ENCODE assay signal across 26 cellular contexts in genomic region chr6:133855994-133856393, GRCh38. TPM values are rescaled to one million over a fixed set of nuclear protein-coding genes. Genes with fewer than 3 reads are reported as not detected.
"Had no signal": no experiment of that assay in that cellular context is flagged by ENCODE, and none has a peak within 500 bp of the region (broad histone marks: within the 10 kb centered on the region; RNA-seq: fewer than 3 reads in every experiment).

No MANE protein-coding gene starts in this region.

- H3K27ac ChIP-seq: coronary artery, esophagus squamous epithelium, gastrocnemius medialis, lower lobe of right lung, neural progenitor cell, upper lobe of right lung had no signal

- H2AFZ ChIP-seq: neural progenitor cell had no signal

- DNase-seq: activated CD4-positive, alpha-beta T cell treated with anti-CD3 and anti-CD28 coated beads for 4 hours; activated CD4-positive, alpha-beta T cell treated with anti-CD3 and anti-CD28 coated beads, Interleukin-2, amount 50 U/mL, for 48 hours; activated CD4-positive, CD25-positive, alpha-beta regulatory T cell; activated CD8-positive, alpha-beta memory T cell treated with anti-CD3 and anti-CD28 coated beads, Interleukin-2, amount 50 U/mL, for 48 hours; activated naive CD4-positive, alpha-beta T cell; activated T-cell treated with anti-CD3 and anti-CD28 coated beads, Interleukin-2, amount 50 U/mL, for 4 hours; cerebellar nuclear complex; endodermal cell; esophagus squamous epithelium; gastrocnemius medialis; hypothalamus; left colon; lower lobe of right lung; mesendoderm; mucosa of descending colon; stimulated activated CD4-positive, alpha-beta T cell treated with anti-CD3 and anti-CD28 coated beads, Interleukin-4, amount 100 ng/mL, for 24 hours; stimulated activated naive CD4-positive, alpha-beta T cell treated with Interleukin-2 at 50 U/mL for 16 hours; T-helper 17 cell; upper lobe of right lung had no signal

- H3K9ac ChIP-seq: neural progenitor cell had no signal

- ATAC-seq: activated T-cell treated with anti-CD3 and anti-CD28 coated beads, Interleukin-2, amount 50 U/mL, for 4 hours; gastrocnemius medialis; left colon; lower lobe of right lung; mucosa of descending colon; T-helper 17 cell; upper lobe of right lung had no signal

- H3K36me3 ChIP-seq: esophagus squamous epithelium, gastrocnemius medialis, lower lobe of right lung, neural progenitor cell, upper lobe of right lung had no signal

- FAIRE-seq: keratinocyte had no signal

- H3K9me3 ChIP-seq: gastrocnemius medialis, mucosa of descending colon, upper lobe of right lung had no signal

- H3K4me3 ChIP-seq: coronary artery, esophagus squamous epithelium, gastrocnemius medialis, lower lobe of right lung, mucosa of descending colon, upper lobe of right lung had no signal

- H3K4me1 ChIP-seq: gastrocnemius medialis, lower lobe of right lung, neural progenitor cell, upper lobe of right lung had no signal

RNA-seq across cellular contexts. Expression of gene TCF21, which starts 32.9 kb away (rescaled TPM):
- total RNA-seq: activated CD8-positive, alpha-beta memory T cell treated with anti-CD3 and anti-CD28 coated beads for 36 hours; activated T-helper 2 cell treated with anti-CD3 and anti-CD28 coated beads, Interferon-gamma antibody, Interleukin-2, Interleukin-4, amounts not matched to agents 10 μg/mL and 5 μg/mL and 100 μg/mL, durations not matched to agents 14 hours and 24 hours and 36 hours; osteoblast; renal cortical epithelial cell; T-helper 17 cell had no signal
- polyA plus RNA-seq: keratinocyte had no signal
